ENCODE assay signal across 8 cellular contexts in the genomic region with DNA sequence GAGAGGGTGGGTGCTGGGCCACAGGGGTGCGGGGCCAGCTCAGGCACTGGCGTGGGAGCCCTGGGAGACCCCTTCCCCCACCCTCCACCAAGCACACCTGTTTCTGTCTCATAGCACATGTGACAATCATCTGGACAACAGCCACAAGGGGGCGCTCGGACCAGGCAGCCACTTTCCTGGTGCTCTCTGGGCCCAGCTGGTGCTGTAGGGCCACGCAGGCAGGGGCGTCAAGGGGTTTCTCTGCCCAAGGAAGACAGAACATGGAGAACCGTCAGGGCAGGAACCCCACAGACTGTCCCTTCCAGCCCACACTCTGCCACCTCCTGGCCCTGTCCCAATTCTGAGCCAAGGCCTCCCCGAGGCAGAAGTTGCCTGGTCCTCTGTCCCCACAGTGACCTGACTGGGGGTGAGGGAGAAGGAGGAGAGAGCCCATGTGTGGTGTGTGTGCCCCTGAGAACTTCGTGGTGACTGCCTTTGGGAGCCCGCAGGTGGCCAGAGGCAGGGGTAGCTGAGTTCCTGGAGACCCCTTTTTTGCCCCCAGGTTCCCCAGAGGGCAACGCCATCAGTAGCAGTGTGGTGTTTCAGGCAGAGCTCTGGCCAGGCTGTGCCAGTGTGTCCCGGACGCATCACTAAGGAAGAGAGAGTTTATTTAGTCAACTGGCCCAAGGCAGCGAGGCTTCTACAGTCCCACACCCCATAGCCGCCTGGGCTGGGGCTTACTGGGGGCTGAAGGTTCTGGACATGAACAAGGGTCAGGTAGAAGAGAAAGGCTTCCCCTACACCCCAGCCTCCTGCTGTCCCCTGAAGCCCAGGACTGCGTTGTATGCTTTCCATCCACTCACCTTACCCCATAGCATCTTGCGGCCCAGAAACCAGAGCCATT.
DNase-seq lines count a peak whose midpoint lies in the region; ATAC-seq lines count a peak whose summit lies in the region.

No MANE protein-coding gene starts in this region.

- ATAC-seq in GM19395 (IDR thresholded peaks at IDR 0.05; ENCODE audit: unreplicated experiment): peak; percentile 42
- ATAC-seq in GM19455 (IDR thresholded peaks at IDR 0.05; ENCODE audit: unreplicated experiment): no peak

- DNase-seq in AG20443 (ENCODE audit: low spot score) (peak; percentile 67), NAMALWA (ENCODE audit: low spot score) (peak; percentile 90), T-helper 2 cell (peak; percentile 56 to 81 (median 74)), amniotic stem cell (lab: John Stamatoyannopoulos, UW) (peak; percentile 43), hippocampal formation (lab: John Stamatoyannopoulos, UW) (peak; percentile 37 to 41)
- peak; percentile 90 for DNase-seq in stimulated activated CD4-positive, alpha-beta T cell treated with anti-CD3 and anti-CD28 coated beads, Interleukin-12 subunit alpha, Interleukin-12 subunit beta, amount 100 ng/mL, for 4 hours

Comparison
In these comparisons a context has a peak if more than half of its experiments do, and no peak if none do; other contexts are left out.
1. DNase-seq: peak in every context shown above with its lines; median percentile 90 in NAMALWA; 90 in stimulated activated CD4-positive, alpha-beta T cell treated with anti-CD3 and anti-CD28 coated beads, Interleukin-12 subunit alpha, Interleukin-12 subunit beta, amount 100 ng/mL, for 4 hours; 74 in T-helper 2 cell; 67 in AG20443; 43 in amniotic stem cell; 39 in hippocampal formation.